In the genomic region with DNA sequence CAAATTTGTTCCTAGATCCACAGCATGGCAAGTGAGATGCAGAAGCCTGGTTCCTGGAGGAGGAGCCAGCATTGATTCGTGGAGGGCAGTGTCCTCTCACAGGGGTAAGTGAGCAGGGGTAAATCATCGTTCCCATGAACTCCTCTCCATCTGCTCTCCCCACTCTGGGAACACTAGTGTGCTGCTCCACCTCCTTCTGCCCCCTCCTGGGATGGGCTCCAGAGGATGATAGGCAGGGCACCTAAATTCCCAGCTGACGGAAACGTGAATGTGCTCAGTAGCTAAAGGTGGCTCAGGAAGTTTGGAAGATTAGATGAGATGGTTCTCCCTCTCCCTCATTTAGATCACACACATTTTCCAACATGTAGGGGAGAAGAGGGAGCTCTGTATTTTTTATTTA, we compare ENCODE assay signal across 1 cellular context.
TF ChIP-seq lines count a peak whose summit lies in the region.

No MANE protein-coding gene starts in this region.

TF ChIP-seq in GM23338, 12 proteins besides CTCF, POLR2A, EP300 and RAD21 (continued from another document):
- TF ChIP-seq, protein P1, sequence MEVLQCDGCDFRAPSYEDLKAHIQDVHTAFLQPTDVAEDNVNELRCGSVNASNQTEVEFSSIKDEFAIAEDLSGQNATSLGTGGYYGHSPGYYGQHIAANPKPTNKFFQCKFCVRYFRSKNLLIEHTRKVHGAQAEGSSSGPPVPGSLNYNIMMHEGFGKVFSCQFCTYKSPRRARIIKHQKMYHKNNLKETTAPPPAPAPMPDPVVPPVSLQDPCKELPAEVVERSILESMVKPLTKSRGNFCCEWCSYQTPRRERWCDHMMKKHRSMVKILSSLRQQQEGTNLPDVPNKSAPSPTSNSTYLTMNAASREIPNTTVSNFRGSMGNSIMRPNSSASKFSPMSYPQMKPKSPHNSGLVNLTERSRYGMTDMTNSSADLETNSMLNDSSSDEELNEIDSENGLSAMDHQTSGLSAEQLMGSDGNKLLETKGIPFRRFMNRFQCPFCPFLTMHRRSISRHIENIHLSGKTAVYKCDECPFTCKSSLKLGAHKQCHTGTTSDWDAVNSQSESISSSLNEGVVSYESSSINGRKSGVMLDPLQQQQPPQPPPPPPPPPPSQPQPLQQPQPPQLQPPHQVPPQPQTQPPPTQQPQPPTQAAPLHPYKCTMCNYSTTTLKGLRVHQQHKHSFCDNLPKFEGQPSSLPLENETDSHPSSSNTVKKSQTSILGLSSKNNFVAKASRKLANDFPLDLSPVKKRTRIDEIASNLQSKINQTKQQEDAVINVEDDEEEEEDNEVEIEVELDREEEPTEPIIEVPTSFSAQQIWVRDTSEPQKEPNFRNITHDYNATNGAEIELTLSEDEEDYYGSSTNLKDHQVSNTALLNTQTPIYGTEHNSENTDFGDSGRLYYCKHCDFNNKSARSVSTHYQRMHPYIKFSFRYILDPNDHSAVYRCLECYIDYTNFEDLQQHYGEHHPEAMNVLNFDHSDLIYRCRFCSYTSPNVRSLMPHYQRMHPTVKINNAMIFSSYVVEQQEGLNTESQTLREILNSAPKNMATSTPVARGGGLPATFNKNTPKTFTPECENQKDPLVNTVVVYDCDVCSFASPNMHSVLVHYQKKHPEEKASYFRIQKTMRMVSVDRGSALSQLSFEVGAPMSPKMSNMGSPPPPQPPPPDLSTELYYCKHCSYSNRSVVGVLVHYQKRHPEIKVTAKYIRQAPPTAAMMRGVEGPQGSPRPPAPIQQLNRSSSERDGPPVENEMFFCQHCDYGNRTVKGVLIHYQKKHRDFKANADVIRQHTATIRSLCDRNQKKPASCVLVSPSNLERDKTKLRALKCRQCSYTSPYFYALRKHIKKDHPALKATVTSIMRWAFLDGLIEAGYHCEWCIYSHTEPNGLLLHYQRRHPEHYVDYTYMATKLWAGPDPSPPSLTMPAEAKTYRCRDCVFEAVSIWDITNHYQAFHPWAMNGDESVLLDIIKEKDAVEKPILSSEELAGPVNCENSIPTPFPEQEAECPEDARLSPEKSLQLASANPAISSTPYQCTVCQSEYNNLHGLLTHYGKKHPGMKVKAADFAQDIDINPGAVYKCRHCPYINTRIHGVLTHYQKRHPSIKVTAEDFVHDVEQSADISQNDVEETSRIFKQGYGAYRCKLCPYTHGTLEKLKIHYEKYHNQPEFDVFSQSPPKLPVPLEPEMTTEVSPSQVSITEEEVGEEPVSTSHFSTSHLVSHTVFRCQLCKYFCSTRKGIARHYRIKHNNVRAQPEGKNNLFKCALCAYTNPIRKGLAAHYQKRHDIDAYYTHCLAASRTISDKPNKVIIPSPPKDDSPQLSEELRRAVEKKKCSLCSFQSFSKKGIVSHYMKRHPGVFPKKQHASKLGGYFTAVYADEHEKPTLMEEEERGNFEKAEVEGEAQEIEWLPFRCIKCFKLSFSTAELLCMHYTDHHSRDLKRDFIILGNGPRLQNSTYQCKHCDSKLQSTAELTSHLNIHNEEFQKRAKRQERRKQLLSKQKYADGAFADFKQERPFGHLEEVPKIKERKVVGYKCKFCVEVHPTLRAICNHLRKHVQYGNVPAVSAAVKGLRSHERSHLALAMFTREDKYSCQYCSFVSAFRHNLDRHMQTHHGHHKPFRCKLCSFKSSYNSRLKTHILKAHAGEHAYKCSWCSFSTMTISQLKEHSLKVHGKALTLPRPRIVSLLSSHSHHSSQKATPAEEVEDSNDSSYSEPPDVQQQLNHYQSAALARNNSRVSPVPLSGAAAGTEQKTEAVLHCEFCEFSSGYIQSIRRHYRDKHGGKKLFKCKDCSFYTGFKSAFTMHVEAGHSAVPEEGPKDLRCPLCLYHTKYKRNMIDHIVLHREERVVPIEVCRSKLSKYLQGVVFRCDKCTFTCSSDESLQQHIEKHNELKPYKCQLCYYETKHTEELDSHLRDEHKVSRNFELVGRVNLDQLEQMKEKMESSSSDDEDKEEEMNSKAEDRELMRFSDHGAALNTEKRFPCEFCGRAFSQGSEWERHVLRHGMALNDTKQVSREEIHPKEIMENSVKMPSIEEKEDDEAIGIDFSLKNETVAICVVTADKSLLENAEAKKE (CRISPR knock-in tag; IDR thresholded peaks at IDR 0.05): no peak
- TF ChIP-seq STAT1 (IDR thresholded peaks at IDR 0.05; ENCODE audit: unreplicated experiment): no peak
- TF ChIP-seq, protein P2, sequence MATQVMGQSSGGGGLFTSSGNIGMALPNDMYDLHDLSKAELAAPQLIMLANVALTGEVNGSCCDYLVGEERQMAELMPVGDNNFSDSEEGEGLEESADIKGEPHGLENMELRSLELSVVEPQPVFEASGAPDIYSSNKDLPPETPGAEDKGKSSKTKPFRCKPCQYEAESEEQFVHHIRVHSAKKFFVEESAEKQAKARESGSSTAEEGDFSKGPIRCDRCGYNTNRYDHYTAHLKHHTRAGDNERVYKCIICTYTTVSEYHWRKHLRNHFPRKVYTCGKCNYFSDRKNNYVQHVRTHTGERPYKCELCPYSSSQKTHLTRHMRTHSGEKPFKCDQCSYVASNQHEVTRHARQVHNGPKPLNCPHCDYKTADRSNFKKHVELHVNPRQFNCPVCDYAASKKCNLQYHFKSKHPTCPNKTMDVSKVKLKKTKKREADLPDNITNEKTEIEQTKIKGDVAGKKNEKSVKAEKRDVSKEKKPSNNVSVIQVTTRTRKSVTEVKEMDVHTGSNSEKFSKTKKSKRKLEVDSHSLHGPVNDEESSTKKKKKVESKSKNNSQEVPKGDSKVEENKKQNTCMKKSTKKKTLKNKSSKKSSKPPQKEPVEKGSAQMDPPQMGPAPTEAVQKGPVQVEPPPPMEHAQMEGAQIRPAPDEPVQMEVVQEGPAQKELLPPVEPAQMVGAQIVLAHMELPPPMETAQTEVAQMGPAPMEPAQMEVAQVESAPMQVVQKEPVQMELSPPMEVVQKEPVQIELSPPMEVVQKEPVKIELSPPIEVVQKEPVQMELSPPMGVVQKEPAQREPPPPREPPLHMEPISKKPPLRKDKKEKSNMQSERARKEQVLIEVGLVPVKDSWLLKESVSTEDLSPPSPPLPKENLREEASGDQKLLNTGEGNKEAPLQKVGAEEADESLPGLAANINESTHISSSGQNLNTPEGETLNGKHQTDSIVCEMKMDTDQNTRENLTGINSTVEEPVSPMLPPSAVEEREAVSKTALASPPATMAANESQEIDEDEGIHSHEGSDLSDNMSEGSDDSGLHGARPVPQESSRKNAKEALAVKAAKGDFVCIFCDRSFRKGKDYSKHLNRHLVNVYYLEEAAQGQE (IDR thresholded peaks at IDR 0.05; ENCODE audit: unreplicated experiment): no peak
- TF ChIP-seq, protein P3, sequence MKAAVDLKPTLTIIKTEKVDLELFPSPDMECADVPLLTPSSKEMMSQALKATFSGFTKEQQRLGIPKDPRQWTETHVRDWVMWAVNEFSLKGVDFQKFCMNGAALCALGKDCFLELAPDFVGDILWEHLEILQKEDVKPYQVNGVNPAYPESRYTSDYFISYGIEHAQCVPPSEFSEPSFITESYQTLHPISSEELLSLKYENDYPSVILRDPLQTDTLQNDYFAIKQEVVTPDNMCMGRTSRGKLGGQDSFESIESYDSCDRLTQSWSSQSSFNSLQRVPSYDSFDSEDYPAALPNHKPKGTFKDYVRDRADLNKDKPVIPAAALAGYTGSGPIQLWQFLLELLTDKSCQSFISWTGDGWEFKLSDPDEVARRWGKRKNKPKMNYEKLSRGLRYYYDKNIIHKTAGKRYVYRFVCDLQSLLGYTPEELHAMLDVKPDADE (IDR thresholded peaks at IDR 0.05): no peak
- TF ChIP-seq ZNF114 (CRISPR knock-in tag; IDR thresholded peaks at IDR 0.05): no peak
- no peak for TF ChIP-seq NANOG (IDR thresholded peaks at IDR 0.05; ENCODE audit: borderline replicate concordance)
- TF ChIP-seq CREB1 (CRISPR knock-in tag; IDR thresholded peaks at IDR 0.05; ENCODE audit: low read depth): no peak
- no peak for TF ChIP-seq EZH2phosphoT487 (IDR thresholded peaks at IDR 0.05; ENCODE audit: unreplicated experiment)
- TF ChIP-seq EZH2 (IDR thresholded peaks at IDR 0.05; ENCODE audit: low read depth, unreplicated experiment): no peak
TF ChIP-seq in GM23338: peak in this region for 0.
